ENCODE assay signal across 1 cellular context in the genomic region with DNA sequence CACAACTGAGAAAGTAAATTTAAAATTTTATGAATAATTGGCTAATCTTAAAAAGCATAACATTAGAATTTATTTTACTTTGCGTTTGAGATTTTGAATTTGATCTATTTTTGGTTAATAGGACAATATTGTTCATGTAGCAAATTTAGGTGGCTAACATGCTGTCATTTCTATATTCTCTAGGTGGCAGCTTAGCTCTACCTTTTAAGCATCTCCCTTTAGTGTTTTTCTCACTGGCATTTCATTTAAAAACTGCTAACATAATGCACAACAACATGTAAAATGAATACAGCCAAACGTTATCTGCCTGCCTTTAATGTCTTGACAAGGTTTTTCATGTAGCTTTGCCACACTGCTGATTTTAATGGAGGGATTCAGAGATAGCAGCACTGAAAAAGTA.
TF ChIP-seq lines count a peak whose summit lies in the region.

No MANE protein-coding gene starts in this region.

TF ChIP-seq in neural cell, 6 proteins besides CTCF, POLR2A, EP300 and RAD21 (continued from another document):
- TF ChIP-seq, protein P1, sequence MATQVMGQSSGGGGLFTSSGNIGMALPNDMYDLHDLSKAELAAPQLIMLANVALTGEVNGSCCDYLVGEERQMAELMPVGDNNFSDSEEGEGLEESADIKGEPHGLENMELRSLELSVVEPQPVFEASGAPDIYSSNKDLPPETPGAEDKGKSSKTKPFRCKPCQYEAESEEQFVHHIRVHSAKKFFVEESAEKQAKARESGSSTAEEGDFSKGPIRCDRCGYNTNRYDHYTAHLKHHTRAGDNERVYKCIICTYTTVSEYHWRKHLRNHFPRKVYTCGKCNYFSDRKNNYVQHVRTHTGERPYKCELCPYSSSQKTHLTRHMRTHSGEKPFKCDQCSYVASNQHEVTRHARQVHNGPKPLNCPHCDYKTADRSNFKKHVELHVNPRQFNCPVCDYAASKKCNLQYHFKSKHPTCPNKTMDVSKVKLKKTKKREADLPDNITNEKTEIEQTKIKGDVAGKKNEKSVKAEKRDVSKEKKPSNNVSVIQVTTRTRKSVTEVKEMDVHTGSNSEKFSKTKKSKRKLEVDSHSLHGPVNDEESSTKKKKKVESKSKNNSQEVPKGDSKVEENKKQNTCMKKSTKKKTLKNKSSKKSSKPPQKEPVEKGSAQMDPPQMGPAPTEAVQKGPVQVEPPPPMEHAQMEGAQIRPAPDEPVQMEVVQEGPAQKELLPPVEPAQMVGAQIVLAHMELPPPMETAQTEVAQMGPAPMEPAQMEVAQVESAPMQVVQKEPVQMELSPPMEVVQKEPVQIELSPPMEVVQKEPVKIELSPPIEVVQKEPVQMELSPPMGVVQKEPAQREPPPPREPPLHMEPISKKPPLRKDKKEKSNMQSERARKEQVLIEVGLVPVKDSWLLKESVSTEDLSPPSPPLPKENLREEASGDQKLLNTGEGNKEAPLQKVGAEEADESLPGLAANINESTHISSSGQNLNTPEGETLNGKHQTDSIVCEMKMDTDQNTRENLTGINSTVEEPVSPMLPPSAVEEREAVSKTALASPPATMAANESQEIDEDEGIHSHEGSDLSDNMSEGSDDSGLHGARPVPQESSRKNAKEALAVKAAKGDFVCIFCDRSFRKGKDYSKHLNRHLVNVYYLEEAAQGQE (IDR thresholded peaks at IDR 0.05; ENCODE audit: borderline replicate concordance): no peak
- no peak for TF ChIP-seq EZH2 (IDR thresholded peaks at IDR 0.05; ENCODE audit: borderline replicate concordance, insufficient read depth, low read length, poor library complexity, severe bottlenecking)
